In genomic region chr5:142115937-142116614, GRCh38 we compare ENCODE assay signal across 15 cellular contexts. TPM values are rescaled to one million over a fixed set of nuclear protein-coding genes. Genes with fewer than 3 reads are reported as not detected.
DNase-seq lines count a peak whose midpoint lies in the region; ATAC-seq and TF ChIP-seq lines count a peak whose summit lies in the region.
"Had no signal": no experiment of that assay in that cellular context is flagged by ENCODE, and none has a peak within 500 bp of the region (broad histone marks: within the 10 kb centered on the region; RNA-seq: fewer than 3 reads in every experiment).

No MANE protein-coding gene starts in this region.

- H3K27ac Mint-ChIP-seq in osteocyte (ENCODE audit: unreplicated experiment), result peak overlapping the region; percentile 65
- H3K27ac Mint-ChIP-seq in activated CD8-positive, alpha-beta T cell treated with anti-CD3 and anti-CD28 coated beads, Interleukin-2, amount 10 ng/mL, durations not matched to agents 7 days and 5 days, result no peak overlapping the region
- H3K27ac Mint-ChIP-seq: memory B cell had no signal

- H3K27me3 ChIP-seq in PC-3 (ENCODE audit: low read length) (no peaks in the 10 kb centered on the region), brain microvascular endothelial cell (replicated peaks) (no peaks in the 10 kb centered on the region)
- H3K27me3 ChIP-seq: neutrophil had no signal

- H3K9me3 ChIP-seq in PC-3 (ENCODE audit: low read length), result no peaks in the 10 kb centered on the region
- H3K9me3 ChIP-seq: neutrophil had no signal

- TF ChIP-seq CTCF in PC-3 (conservative IDR thresholded peaks at IDR 0.05; ENCODE audit: low read depth, low read length), result no peak
- TF ChIP-seq CTCF in brain microvascular endothelial cell (IDR thresholded peaks at IDR 0.05; ENCODE audit: low read depth, low read length, missing control alignments), result no peak
- TF ChIP-seq CTCF in osteocyte (IDR thresholded peaks at IDR 0.05), result no peak

- no peak overlapping the region for H2AFZ ChIP-seq in PC-3 (ENCODE audit: low read length)

- intact Hi-C loops in PC-3 (cut with micrococcal nuclease), result no loop called here

- POLR2A ChIA-PET in PC-3 (lab: Charles Lee; ENCODE audit: unreplicated experiment), result no interaction called here
- POLR2A ChIA-PET in activated CD8-positive, alpha-beta T cell treated with anti-CD3 and anti-CD28 coated beads, Interleukin-2, amount 10 ng/mL, durations not matched to agents 7 days and 5 days (lab: Charles Lee), result interaction anchor here (0.6 kb wide), 1 partner anchor 147 kb away, joined by 3 read pairs; the partner anchor contains the start of gene RNF14

- no peak overlapping the region for H3K9ac ChIP-seq in PC-3 (ENCODE audit: low read length)

- H3K9me2 ChIP-seq in PC-3 (replicated peaks; ENCODE audit: low read length), result no peaks in the 10 kb centered on the region

- DNase-seq in DMS53 (lab: John Stamatoyannopoulos, UW) (peak; percentile 20), DMS53 treated with DMSO at 0.1 percent for 48 hours (lab: John Stamatoyannopoulos, UW; ENCODE audit: unreplicated experiment) (no peak), PC-3 (peak; percentile 55), brain microvascular endothelial cell (peak; percentile 22), osteocyte (ENCODE audit: extremely low spot score, unreplicated experiment) (no peak), H4 (ENCODE audit: low spot score) (no peak)
- no peak for DNase-seq in activated CD8-positive, alpha-beta T cell treated with anti-CD3 and anti-CD28 coated beads, Interleukin-2, amount 10 ng/mL, durations not matched to agents 7 days and 5 days
- DNase-seq: activated CD4-positive, alpha-beta T cell treated with anti-CD3 and anti-CD28 coated beads, Interleukin-2, amount 50 U/mL, for 1 hour; activated naive CD4-positive, alpha-beta T cell; NCI-H1105; NCI-H345 had no signal

- H3K27ac ChIP-seq in PC-3 (ENCODE audit: low read length) (no peak overlapping the region), brain microvascular endothelial cell (no peak overlapping the region)
- H3K27ac ChIP-seq: 22Rv1, neutrophil had no signal

- no peaks in the 10 kb centered on the region for H3F3A ChIP-seq in PC-3 (ENCODE audit: low read length, unreplicated experiment)

- H3K4me3 ChIP-seq in PC-3 (ENCODE audit: low read length) (no peak overlapping the region), brain microvascular endothelial cell (ENCODE audit: low read depth, low read length) (no peak overlapping the region)

- H4K20me1 ChIP-seq in PC-3 (ENCODE audit: low read length), result peaks cover 7% of the 10 kb centered on the region; the same call in 1 of the 2 replicates

- H3K36me3 Mint-ChIP-seq in osteocyte (ENCODE audit: unreplicated experiment), result peaks cover 6% of the 10 kb centered on the region
- H3K36me3 Mint-ChIP-seq in activated CD8-positive, alpha-beta T cell treated with anti-CD3 and anti-CD28 coated beads, Interleukin-2, amount 10 ng/mL, durations not matched to agents 7 days and 5 days (ENCODE audit: low read depth), result peaks cover 41% of the 10 kb centered on the region

- CTCF ChIA-PET in PC-3 (lab: Charles Lee), result no interaction called here
- CTCF ChIA-PET in activated CD8-positive, alpha-beta T cell treated with anti-CD3 and anti-CD28 coated beads, Interleukin-2, amount 10 ng/mL, durations not matched to agents 7 days and 5 days (lab: Charles Lee), result no interaction called here

- in situ Hi-C loops in brain microvascular endothelial cell (cut with HindIII; ENCODE audit: low pct_ligation_motif_present, low sequenced_read_pairs), result no loop called here

- peaks cover 98% of the 10 kb centered on the region for H3K79me2 ChIP-seq in PC-3 (ENCODE audit: low read length)

- no peaks in the 10 kb centered on the region for H3K9me3 Mint-ChIP-seq in osteocyte (ENCODE audit: unreplicated experiment)
- no peaks in the 10 kb centered on the region for H3K9me3 Mint-ChIP-seq in activated CD8-positive, alpha-beta T cell treated with anti-CD3 and anti-CD28 coated beads, Interleukin-2, amount 10 ng/mL, durations not matched to agents 7 days and 5 days (ENCODE audit: insufficient read depth)
- H3K9me3 Mint-ChIP-seq: memory B cell had no signal

- H3K4me1 Mint-ChIP-seq in osteocyte (ENCODE audit: unreplicated experiment), result peaks cover 36% of the 10 kb centered on the region
- peaks cover 64% of the 10 kb centered on the region for H3K4me1 Mint-ChIP-seq in activated CD8-positive, alpha-beta T cell treated with anti-CD3 and anti-CD28 coated beads, Interleukin-2, amount 10 ng/mL, durations not matched to agents 7 days and 5 days (ENCODE audit: low read depth)

- H3K36me3 ChIP-seq in PC-3 (ENCODE audit: low read depth, low read length) (peaks cover 4% of the 10 kb centered on the region), brain microvascular endothelial cell (replicated peaks) (peaks cover 2% of the 10 kb centered on the region)
- H3K36me3 ChIP-seq: neutrophil had no signal

- BruUV-seq in PC-3 (replicated peaks; lab: Mats Ljungman, UMichigan), result no TSS peak

- no peak overlapping the region for H3K4me3 Mint-ChIP-seq in osteocyte (ENCODE audit: unreplicated experiment)
- H3K4me3 Mint-ChIP-seq in activated CD8-positive, alpha-beta T cell treated with anti-CD3 and anti-CD28 coated beads, Interleukin-2, amount 10 ng/mL, durations not matched to agents 7 days and 5 days, result no peak overlapping the region
- H3K4me3 Mint-ChIP-seq: memory B cell had no signal

- H3K4me2 ChIP-seq in PC-3 (ENCODE audit: low read length), result no peak overlapping the region

- ATAC-seq in PC-3 (peak; percentile 74), HG02623 (IDR thresholded peaks at IDR 0.05; ENCODE audit: unreplicated experiment) (no peak)
- ATAC-seq in activated CD8-positive, alpha-beta T cell treated with anti-CD3 and anti-CD28 coated beads, Interleukin-2, amount 10 ng/mL, durations not matched to agents 7 days and 5 days, result no peak

- no peaks in the 10 kb centered on the region for H3K27me3 Mint-ChIP-seq in osteocyte (ENCODE audit: unreplicated experiment)
- H3K27me3 Mint-ChIP-seq in activated CD8-positive, alpha-beta T cell treated with anti-CD3 and anti-CD28 coated beads, Interleukin-2, amount 10 ng/mL, durations not matched to agents 7 days and 5 days (ENCODE audit: low read depth), result no peaks in the 10 kb centered on the region
- H3K27me3 Mint-ChIP-seq: memory B cell had no signal

- peaks cover 25% of the 10 kb centered on the region for H3K4me1 ChIP-seq in PC-3 (ENCODE audit: insufficient read depth, low read length)

RNA-seq across cellular contexts. Expression of gene NDFIP1, which starts 7.5 kb away (rescaled TPM):
- 33.5 and 38.2 TPM in 2 replicates for total RNA-seq in PC-3 (2014; rRNA removed)
- 62.7 and 70.0 TPM in 2 replicates for total RNA-seq in osteocyte
- 42.6 and 44.5 TPM in 2 replicates for total RNA-seq in H4 (2014; rRNA removed; shearing (Covaris generic))
- 10 to 100 TPM; 47.2 TPM for total RNA-seq in activated CD8-positive, alpha-beta T cell treated with anti-CD3 and anti-CD28 coated beads, Interleukin-2, amount 10 ng/mL, durations not matched to agents 7 days and 5 days

Comparison
In these comparisons a context has a peak if more than half of its experiments do, and no peak if none do; other contexts are left out.
1. DNase-seq: peak in DMS53 (single experiment), PC-3 (single experiment) and brain microvascular endothelial cell (single experiment); none in DMS53 treated with DMSO at 0.1 percent for 48 hours (single experiment), osteocyte (single experiment), H4 (single experiment) and activated CD8-positive, alpha-beta T cell treated with anti-CD3 and anti-CD28 coated beads, Interleukin-2, amount 10 ng/mL, durations not matched to agents 7 days and 5 days (single experiment).